Comparison of ENCODE assay signal across 29 cellular contexts in genomic region chr6:1947922-1948321, GRCh38.
"Had no signal": no experiment of that assay in that cellular context is flagged by ENCODE, and none has a peak within 500 bp of the region (broad histone marks: within the 10 kb centered on the region; RNA-seq: fewer than 3 reads in every experiment).

No MANE protein-coding gene starts in this region.

- H3K4me3 ChIP-seq: stomach, suprapubic skin, testis, thoracic aorta, thyroid gland, tibial artery, tibial nerve, transverse colon, upper lobe of left lung, upper lobe of right lung, uterus, vagina had no signal

- H3K36me3 ChIP-seq: suprapubic skin, thoracic aorta, thyroid gland, tibial artery, upper lobe of left lung, upper lobe of right lung, uterus, vagina had no signal

- H3K4me1 Mint-ChIP-seq: stimulated activated effector memory CD8-positive, alpha-beta T cell treated with anti-CD3 and anti-CD28 coated beads, Interleukin-12 subunit alpha, Interleukin-12 subunit beta, amount 100 ng/mL, for 72 hours; stimulated activated memory B cell treated with anti-CD40 and anti-IgM and Interleukin-4, amounts not matched to agents 10 μg/mL and 1 μg/mL and 100 μg/mL, for 72 hours; stimulated activated naive B cell treated with anti-CD40 and anti-IgM and Interleukin-4, amounts not matched to agents 10 μg/mL and 1 μg/mL and 100 μg/mL, for 72 hours; stimulated activated naive CD8-positive, alpha-beta T cell treated with anti-CD3 and anti-CD28 coated beads, Interleukin-15, amount 100 ng/mL, for 72 hours had no signal

- ATAC-seq: stimulated activated effector memory CD8-positive, alpha-beta T cell treated with anti-CD3 and anti-CD28 coated beads, Interleukin-12 subunit alpha, Interleukin-12 subunit beta, amount 100 ng/mL, for 72 hours; stimulated activated memory B cell treated with anti-CD40 and anti-IgM and Interleukin-4, amounts not matched to agents 10 μg/mL and 1 μg/mL and 100 μg/mL, for 72 hours; stimulated activated naive B cell treated with anti-CD40 and anti-IgM and Interleukin-4, amounts not matched to agents 10 μg/mL and 1 μg/mL and 100 μg/mL, for 72 hours; stimulated activated naive CD8-positive, alpha-beta T cell treated with anti-CD3 and anti-CD28 coated beads, Interleukin-15, amount 100 ng/mL, for 72 hours; stimulated activated naive CD8-positive, alpha-beta T cell treated with anti-CD3 and anti-CD28 coated beads, Interleukin-15, Interleukin-2, amounts not matched to agents 100 U/mL and 50 U/mL, for 24 hours; upper lobe of right lung had no signal

- H3K4me1 ChIP-seq: stomach, suprapubic skin, testis, thyroid gland, tibial artery, tibial nerve, transverse colon, upper lobe of left lung, upper lobe of right lung, uterus, vagina had no signal

- H3K27ac Mint-ChIP-seq: stimulated activated effector memory CD8-positive, alpha-beta T cell treated with anti-CD3 and anti-CD28 coated beads, Interleukin-12 subunit alpha, Interleukin-12 subunit beta, amount 100 ng/mL, for 72 hours; stimulated activated memory B cell treated with anti-CD40 and anti-IgM and Interleukin-4, amounts not matched to agents 10 μg/mL and 1 μg/mL and 100 μg/mL, for 72 hours; stimulated activated naive B cell treated with anti-CD40 and anti-IgM and Interleukin-4, amounts not matched to agents 10 μg/mL and 1 μg/mL and 100 μg/mL, for 72 hours; stimulated activated naive CD8-positive, alpha-beta T cell treated with anti-CD3 and anti-CD28 coated beads, Interleukin-15, Interleukin-2, amounts not matched to agents 100 ng/mL and 50 ng/mL, for 24 hours; type B pancreatic cell had no signal

- H3K36me3 Mint-ChIP-seq: stimulated activated effector memory CD8-positive, alpha-beta T cell treated with anti-CD3 and anti-CD28 coated beads, Interleukin-12 subunit alpha, Interleukin-12 subunit beta, amount 100 ng/mL, for 72 hours had no signal

- FAIRE-seq: urothelium cell line had no signal

- H3K27me3 ChIP-seq: stomach, suprapubic skin, testis, thyroid gland, tibial artery, tibial nerve, transverse colon, upper lobe of left lung, upper lobe of right lung, uterus, vagina had no signal

- H3K4me3 Mint-ChIP-seq: stimulated activated effector memory CD8-positive, alpha-beta T cell treated with anti-CD3 and anti-CD28 coated beads, Interleukin-12 subunit alpha, Interleukin-12 subunit beta, amount 100 ng/mL, for 72 hours; stimulated activated memory B cell treated with anti-CD40 and anti-IgM and Interleukin-4, amounts not matched to agents 10 μg/mL and 1 μg/mL and 100 μg/mL, for 72 hours; stimulated activated naive B cell treated with anti-CD40 and anti-IgM and Interleukin-4, amounts not matched to agents 10 μg/mL and 1 μg/mL and 100 μg/mL, for 72 hours; stimulated activated naive CD8-positive, alpha-beta T cell treated with anti-CD3 and anti-CD28 coated beads, Interleukin-15, amount 100 ng/mL, for 72 hours; stimulated activated naive CD8-positive, alpha-beta T cell treated with anti-CD3 and anti-CD28 coated beads, Interleukin-15, Interleukin-2, amounts not matched to agents 100 ng/mL and 50 ng/mL, for 24 hours; type B pancreatic cell had no signal

- H3K27ac ChIP-seq: stomach, suprapubic skin, testis, thoracic aorta, thyroid gland, tibial artery, tibial nerve, transverse colon, upper lobe of left lung, upper lobe of right lung, uterus, vagina had no signal

- H3K27me3 Mint-ChIP-seq: stimulated activated memory B cell treated with anti-CD40 and anti-IgM and Interleukin-4, amounts not matched to agents 10 μg/mL and 1 μg/mL and 100 μg/mL, for 72 hours; stimulated activated naive B cell treated with anti-CD40 and anti-IgM and Interleukin-4, amounts not matched to agents 10 μg/mL and 1 μg/mL and 100 μg/mL, for 72 hours; stimulated activated naive CD8-positive, alpha-beta T cell treated with anti-CD3 and anti-CD28 coated beads, Interleukin-15, amount 100 ng/mL, for 72 hours; stimulated activated naive CD8-positive, alpha-beta T cell treated with anti-CD3 and anti-CD28 coated beads, Interleukin-15, Interleukin-2, amounts not matched to agents 100 ng/mL and 50 ng/mL, for 24 hours had no signal

- H3K9me3 ChIP-seq: stomach, suprapubic skin, testis, thoracic aorta, thyroid gland, tibial artery, tibial nerve, transverse colon, upper lobe of left lung, upper lobe of right lung, uterus, vagina had no signal

- H3K9me3 Mint-ChIP-seq: stimulated activated effector memory CD8-positive, alpha-beta T cell treated with anti-CD3 and anti-CD28 coated beads, Interleukin-12 subunit alpha, Interleukin-12 subunit beta, amount 100 ng/mL, for 72 hours; stimulated activated memory B cell treated with anti-CD40 and anti-IgM and Interleukin-4, amounts not matched to agents 10 μg/mL and 1 μg/mL and 100 μg/mL, for 72 hours; stimulated activated naive B cell treated with anti-CD40 and anti-IgM and Interleukin-4, amounts not matched to agents 10 μg/mL and 1 μg/mL and 100 μg/mL, for 72 hours; stimulated activated naive CD8-positive, alpha-beta T cell treated with anti-CD3 and anti-CD28 coated beads, Interleukin-15, amount 100 ng/mL, for 72 hours; stimulated activated naive CD8-positive, alpha-beta T cell treated with anti-CD3 and anti-CD28 coated beads, Interleukin-15, Interleukin-2, amounts not matched to agents 100 ng/mL and 50 ng/mL, for 24 hours; type B pancreatic cell had no signal

- DNase-seq: stimulated activated CD4-positive, alpha-beta T cell treated with anti-CD3 and anti-CD28 coated beads, Interleukin-2, amount 100 ng/mL, for 48 hours; stimulated activated CD4-positive, alpha-beta T cell treated with anti-CD3 and anti-CD28 coated beads, Interleukin-4, amount 100 ng/mL, for 1 hour; stimulated activated CD4-positive, alpha-beta T cell treated with anti-CD3 and anti-CD28 coated beads, Interleukin-4, amount 100 ng/mL, for 24 hours; stimulated activated CD4-positive, alpha-beta T cell treated with anti-CD3 and anti-CD28 coated beads, Interleukin-4, amount 100 ng/mL, for 4 hours; stimulated activated CD8-positive, alpha-beta memory T cell treated with anti-CD3 and anti-CD28 coated beads, Interleukin-4, amount 100 ng/mL, for 48 hours; stimulated activated naive B cell treated with anti-CD40 and anti-IgM and Interleukin-4, amounts not matched to agents 10 μg/mL and 1 μg/mL and 100 μg/mL, for 72 hours; stimulated activated naive CD4-positive, alpha-beta T cell; stimulated activated naive CD4-positive, alpha-beta T cell treated with Interleukin-2 at 50 U/mL for 16 hours; stimulated activated naive CD8-positive, alpha-beta T cell treated with anti-CD3 and anti-CD28 coated beads, Interleukin-15, amount 100 ng/mL, for 72 hours; stimulated activated naive CD8-positive, alpha-beta T cell treated with anti-CD3 and anti-CD28 coated beads, Interleukin-15, Interleukin-2, amounts not matched to agents 100 U/mL and 50 U/mL, for 24 hours; stomach; substantia nigra; testis; thyroid gland; tibial artery; transverse colon; trophoblast cell; upper lobe of left lung; upper lobe of right lung; uterus had no signal
